1 cellular context compared by ENCODE assay signal in the genomic region with DNA sequence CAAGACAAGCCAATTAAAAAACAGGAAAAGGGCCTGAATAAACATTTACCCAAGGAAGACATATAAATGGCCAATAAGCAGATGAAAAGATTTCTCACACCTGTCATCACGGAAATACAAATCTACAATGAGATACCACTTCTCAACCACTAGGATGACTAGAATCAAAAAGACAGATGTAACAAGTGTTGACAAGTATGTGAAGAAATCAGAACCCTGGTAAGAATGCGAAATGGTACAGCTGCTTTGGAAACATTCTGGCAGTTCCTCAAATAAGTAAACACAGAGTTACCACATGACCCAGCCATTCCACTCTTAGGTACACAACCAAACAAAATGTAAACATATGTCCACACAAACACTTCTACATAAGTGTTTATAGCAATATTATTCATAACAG.
A peak's percentile ranks its signal among the peaks of the same experiment; 100 is the strongest.
TF ChIP-seq lines count a peak whose summit lies in the region.

No MANE protein-coding gene starts in this region.

TF ChIP-seq in HEK293, 187 proteins besides CTCF, POLR2A, EP300 and RAD21 (continued from another document):
- TF ChIP-seq, protein P1, sequence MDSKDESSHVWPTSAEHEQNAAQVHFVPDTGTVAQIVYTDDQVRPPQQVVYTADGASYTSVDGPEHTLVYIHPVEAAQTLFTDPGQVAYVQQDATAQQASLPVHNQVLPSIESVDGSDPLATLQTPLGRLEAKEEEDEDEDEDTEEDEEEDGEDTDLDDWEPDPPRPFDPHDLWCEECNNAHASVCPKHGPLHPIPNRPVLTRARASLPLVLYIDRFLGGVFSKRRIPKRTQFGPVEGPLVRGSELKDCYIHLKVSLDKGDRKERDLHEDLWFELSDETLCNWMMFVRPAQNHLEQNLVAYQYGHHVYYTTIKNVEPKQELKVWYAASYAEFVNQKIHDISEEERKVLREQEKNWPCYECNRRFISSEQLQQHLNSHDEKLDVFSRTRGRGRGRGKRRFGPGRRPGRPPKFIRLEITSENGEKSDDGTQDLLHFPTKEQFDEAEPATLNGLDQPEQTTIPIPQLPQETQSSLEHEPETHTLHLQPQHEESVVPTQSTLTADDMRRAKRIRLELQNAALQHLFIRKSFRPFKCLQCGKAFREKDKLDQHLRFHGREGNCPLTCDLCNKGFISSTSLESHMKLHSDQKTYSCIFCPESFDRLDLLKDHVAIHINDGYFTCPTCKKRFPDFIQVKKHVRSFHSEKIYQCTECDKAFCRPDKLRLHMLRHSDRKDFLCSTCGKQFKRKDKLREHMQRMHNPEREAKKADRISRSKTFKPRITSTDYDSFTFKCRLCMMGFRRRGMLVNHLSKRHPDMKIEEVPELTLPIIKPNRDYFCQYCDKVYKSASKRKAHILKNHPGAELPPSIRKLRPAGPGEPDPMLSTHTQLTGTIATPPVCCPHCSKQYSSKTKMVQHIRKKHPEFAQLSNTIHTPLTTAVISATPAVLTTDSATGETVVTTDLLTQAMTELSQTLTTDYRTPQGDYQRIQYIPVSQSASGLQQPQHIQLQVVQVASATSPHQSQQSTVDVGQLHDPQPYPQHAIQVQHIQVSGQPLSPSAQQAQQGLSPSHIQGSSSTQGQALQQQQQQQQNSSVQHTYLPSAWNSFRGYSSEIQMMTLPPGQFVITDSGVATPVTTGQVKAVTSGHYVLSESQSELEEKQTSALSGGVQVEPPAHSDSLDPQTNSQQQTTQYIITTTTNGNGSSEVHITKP (tag by site-specific recombination; IDR thresholded peaks at IDR 0.05) = peak; percentile 47
TF ChIP-seq in HEK293: peak in this region for 3.
